5 cellular contexts compared by ENCODE assay signal in the genomic region with DNA sequence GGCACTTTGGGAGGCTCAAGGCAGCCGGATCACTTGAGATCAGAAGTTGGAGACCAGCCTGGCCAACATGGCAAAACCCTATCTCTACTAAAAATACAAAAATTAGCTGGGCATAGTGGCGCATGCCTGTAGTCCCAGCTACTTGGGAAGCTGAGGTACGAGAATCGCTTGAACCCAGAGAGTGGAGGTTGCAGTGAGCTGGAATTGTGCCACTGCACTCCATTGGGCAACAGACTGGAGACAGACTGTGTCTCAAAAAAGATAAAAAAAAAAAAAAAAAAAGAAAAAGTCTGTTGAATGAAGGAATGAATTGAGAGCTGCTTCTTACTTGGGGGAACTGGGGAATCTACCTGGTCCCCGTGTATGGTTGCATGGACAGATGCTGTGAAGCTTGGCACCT. TPM values are rescaled to one million over a fixed set of nuclear protein-coding genes. Genes with fewer than 3 reads are reported as not detected.
DNase-seq lines count a peak whose midpoint lies in the region; ATAC-seq and TF ChIP-seq lines count a peak whose summit lies in the region.
"Not testable (repeated sequence)": the region's sequence is repeated elsewhere in the genome, so short reads cannot be mapped to it uniquely, and the experiment has no call there.

No MANE protein-coding gene starts in this region.

- peak overlapping the region; percentile 13 for H3K4me2 ChIP-seq in Loucy (ENCODE audit: low read depth, low read length, poor library complexity, severe bottlenecking)
- not testable (repeated sequence) for H3K4me2 ChIP-seq in trophoblast cell (ENCODE audit: low read length)

- H3K9ac ChIP-seq in Loucy (ENCODE audit: low read depth, low read length, poor library complexity, severe bottlenecking); trophoblast cell (ENCODE audit: low read length): not testable (repeated sequence)

- not testable (repeated sequence) for H2AFZ ChIP-seq in Loucy (ENCODE audit: low read length); trophoblast cell (ENCODE audit: insufficient read depth, low read length, poor library complexity)

- H2BK5ac ChIP-seq in trophoblast cell (ENCODE audit: low read depth, low read length, poor library complexity): peak overlapping the region; percentile 13

- H2AK5ac ChIP-seq in trophoblast cell (ENCODE audit: low read length): not testable (repeated sequence)

- intact Hi-C loops in left cardiac atrium (cut with DNase I); right cardiac atrium (cut with DNase I); thyroid gland (cut with DNase I): not testable (repeated sequence)

- H3K27me3 ChIP-seq in Loucy (ENCODE audit: insufficient read depth, low read length, poor library complexity, severe bottlenecking); right cardiac atrium (ENCODE audit: control insufficient read depth, insufficient read depth); trophoblast cell (ENCODE audit: insufficient read depth, low read length); thyroid gland: not testable (repeated sequence)

- not testable (repeated sequence) for H3K9me2 ChIP-seq in Loucy (replicated peaks; ENCODE audit: low read depth, low read length)

- not testable (repeated sequence) for H3K4me3 ChIP-seq in Loucy (ENCODE audit: low read length, poor library complexity, severe bottlenecking); right cardiac atrium (ENCODE audit: low read length); trophoblast cell (ENCODE audit: low read depth, low read length); thyroid gland (replicated peaks in 1 of 3)

- not testable (repeated sequence) for H3K27ac ChIP-seq in right cardiac atrium (ENCODE audit: low read length); trophoblast cell (ENCODE audit: low read depth, low read length); thyroid gland

- not testable (repeated sequence) for H2BK120ac ChIP-seq in trophoblast cell (ENCODE audit: insufficient read depth, low read length, poor library complexity)

- H3K4ac ChIP-seq in trophoblast cell (ENCODE audit: low read depth, low read length): not testable (repeated sequence)

- not testable (repeated sequence) for H3K79me1 ChIP-seq in trophoblast cell (ENCODE audit: low read length)

- not testable (repeated sequence) for TF ChIP-seq CTCF in Loucy (conservative IDR thresholded peaks at IDR 0.05; ENCODE audit: low read length); thyroid gland (IDR thresholded peaks at IDR 0.05)

- H3K4me1 ChIP-seq in Loucy (ENCODE audit: insufficient read depth, low read length, poor library complexity, severe bottlenecking) (peaks cover 14% of the 10 kb centered on the region), thyroid gland (peaks cover 13 to 16% of the 10 kb centered on the region in 2 donors)
- not testable (repeated sequence) for H3K4me1 ChIP-seq in right cardiac atrium (ENCODE audit: control insufficient read depth, insufficient read depth, low read length); trophoblast cell (ENCODE audit: control insufficient read depth in 1 of 2, insufficient read depth in 2 of 2, low read length in 2 of 2)

- H3K79me2 ChIP-seq in Loucy (ENCODE audit: insufficient read depth, low read length): peaks cover 23% of the 10 kb centered on the region
- H3K79me2 ChIP-seq in trophoblast cell (ENCODE audit: control insufficient read depth, insufficient read depth, low read length, poor library complexity): not testable (repeated sequence)

- H3K9me3 ChIP-seq in Loucy (ENCODE audit: insufficient read depth, low read depth, low read length); right cardiac atrium (ENCODE audit: control insufficient read depth, low read length); trophoblast cell (ENCODE audit: insufficient read depth, low read depth, low read length); thyroid gland: not testable (repeated sequence)

- not testable (repeated sequence) for ATAC-seq in left cardiac atrium, right cardiac atrium

- not testable (repeated sequence) for H3K36me3 ChIP-seq in Loucy (ENCODE audit: insufficient read depth, low read length); trophoblast cell (ENCODE audit: control insufficient read depth in 1 of 2, insufficient read depth in 2 of 2, low read length in 2 of 2); thyroid gland

- not testable (repeated sequence) for H4K91ac ChIP-seq in trophoblast cell (ENCODE audit: low read depth, low read length)

- H4K20me1 ChIP-seq in Loucy (ENCODE audit: insufficient read depth, low read length, poor library complexity, severe bottlenecking): not testable (repeated sequence)

- not testable (repeated sequence) for TF ChIP-seq POLR2A in thyroid gland (IDR thresholded peaks at IDR 0.05)

- WGBS in right cardiac atrium: 79% methylated on average over 5 of the region's 5 CpGs
- no CpG with 5 or more reads among the region's 5 CpGs for WGBS in trophoblast cell (ENCODE audit: extremely low coverage, insufficient coverage, insufficient read length)
- WGBS in thyroid gland, 2 donors: 34 to 55% methylated on average over 5 of the region's 5 CpGs

- not testable (repeated sequence) for H3K14ac ChIP-seq in trophoblast cell (ENCODE audit: low read length)

- H4K12ac ChIP-seq in trophoblast cell (ENCODE audit: low read depth, low read length): not testable (repeated sequence)

- H3K18ac ChIP-seq in trophoblast cell (ENCODE audit: low read length): not testable (repeated sequence)

- DNase-seq in left cardiac atrium (peak; percentile 32), right cardiac atrium (peak in 2 of 3 donors; percentile 29 to 64), thyroid gland (peak; percentile 59 to 66)
- not testable (repeated sequence) for DNase-seq in trophoblast cell

- not testable (repeated sequence) for H3K23ac ChIP-seq in trophoblast cell (ENCODE audit: low read length)

- H2BK12ac ChIP-seq in trophoblast cell (ENCODE audit: low read length): not testable (repeated sequence)

- not testable (repeated sequence) for H4K8ac ChIP-seq in trophoblast cell (ENCODE audit: low read depth, low read length)

- H3F3A ChIP-seq in Loucy (ENCODE audit: low read depth): not testable (repeated sequence)

RNA-seq across cellular contexts. Expression of gene DERA, which starts 3.0 kb away (rescaled TPM):
- total RNA-seq in left cardiac atrium: 10 to 100 TPM; 15.7 to 21.0 TPM
- total RNA-seq in right cardiac atrium: 10 to 100 TPM; 14.8 to 17.4 (median 16.6) TPM
- polyA plus RNA-seq in right cardiac atrium: 15.9 TPM
- polyA plus RNA-seq in trophoblast cell (2013): 31.0 and 32.1 TPM in 2 replicates
- 10 to 100 TPM; 54.1 to 74.3 (median 69.5) TPM for total RNA-seq in thyroid gland

RNA-seq across cellular contexts. Expression of gene STRAP, which starts 31.9 kb away (rescaled TPM):
- total RNA-seq in left cardiac atrium (100 to 1,000 TPM in 1 of 2 donors, 10 to 100 TPM in 1; 96.4 to 128 TPM), right cardiac atrium (100 to 1,000 TPM; 102 to 127 (median 106) TPM), thyroid gland (100 to 1,000 TPM in 1 of 4 donors, 10 to 100 TPM in 3; 84.9 to 100 (median 93.3) TPM)
- polyA plus RNA-seq in right cardiac atrium: 121 TPM
- 226 and 235 TPM in 2 replicates for polyA plus RNA-seq in trophoblast cell (2013)
